8 cellular contexts compared by ENCODE assay signal in genomic region chr12:92030618-92031017, GRCh38.
DNase-seq lines count a peak whose midpoint lies in the region; ATAC-seq and TF ChIP-seq lines count a peak whose summit lies in the region.

No MANE protein-coding gene starts in this region.

- H3K9ac ChIP-seq in mesenchymal stem cell (ENCODE audit: low read length) = no peak overlapping the region

- no peak overlapping the region for H2AFZ ChIP-seq in mesenchymal stem cell (ENCODE audit: low read depth, low read length)

- H3K23ac ChIP-seq in mesenchymal stem cell (ENCODE audit: low read length in 2 of 2) = no peak overlapping the region

- no peak for TF ChIP-seq POLR2A in adrenal gland (IDR thresholded peaks at IDR 0.05)

- TF ChIP-seq CTCF in LNCaP clone FGC (IDR thresholded peaks at IDR 0.05; ENCODE audit: control insufficient read depth, extremely low read depth, insufficient read depth) = no peak
- TF ChIP-seq CTCF in adrenal gland (IDR thresholded peaks at IDR 0.05) = no peak
- no peak for TF ChIP-seq CTCF in upper lobe of right lung (IDR thresholded peaks at IDR 0.05)

- no peak overlapping the region for H3K4me3 ChIP-seq in LNCaP clone FGC (ENCODE audit: low read depth, low read length)
- no peak overlapping the region for H3K4me3 ChIP-seq in adrenal gland
- H3K4me3 ChIP-seq in mesenchymal stem cell (ENCODE audit: insufficient read depth in 1 of 2, low read depth in 1 of 2, low read length in 2 of 2) = no peak overlapping the region
- H3K4me3 ChIP-seq in upper lobe of right lung = no peak overlapping the region

- no peak overlapping the region for H3K14ac ChIP-seq in mesenchymal stem cell (ENCODE audit: low read length in 2 of 2)

- H3K79me1 ChIP-seq in mesenchymal stem cell (replicated peaks; ENCODE audit: low read length, poor library complexity, severe bottlenecking) = no peaks in the 10 kb centered on the region

- 28 to 39% (median 35%) methylated on average over 3 of the region's 3 CpGs for WGBS in adrenal gland, 4 donors
- WGBS in mesenchymal stem cell = 25% methylated on average over 2 of the region's 3 CpGs

- no peak overlapping the region for H4K91ac ChIP-seq in mesenchymal stem cell (ENCODE audit: low read length)

- H3K4me1 ChIP-seq in adrenal gland (replicated peaks in 1 of 2) (peaks cover 23 to 30% of the 10 kb centered on the region in 2 donors), mesenchymal stem cell (ENCODE audit: control insufficient read depth, insufficient read depth, low read depth, low read length) (peaks cover 2% of the 10 kb centered on the region), upper lobe of right lung (peaks cover 43% of the 10 kb centered on the region)

- H4K8ac ChIP-seq in mesenchymal stem cell (ENCODE audit: low read length) = no peak overlapping the region

- no peaks in the 10 kb centered on the region for H3K36me3 ChIP-seq in adrenal gland (replicated peaks in 1 of 2)
- H3K36me3 ChIP-seq in mesenchymal stem cell (ENCODE audit: control insufficient read depth in 1 of 2, insufficient read depth in 2 of 2, low read depth in 1 of 2, low read length in 2 of 2) = no peaks in the 10 kb centered on the region
- H3K36me3 ChIP-seq in upper lobe of right lung = no peaks in the 10 kb centered on the region

- peak overlapping the region in 1 of 2 experiments; percentile 16 for H3K18ac ChIP-seq in mesenchymal stem cell (ENCODE audit: low read depth in 1 of 2, low read length in 2 of 2)

- peak; percentile 47 for DNase-seq in DMS53 (lab: John Stamatoyannopoulos, UW)
- DNase-seq in LNCaP clone FGC (ENCODE audit: low read depth) = peak; percentile 58
- DNase-seq in adrenal gland = peak in 6 of 7 donors; percentile 9 to 80 (median 30)
- DNase-seq in mesenchymal stem cell = peak; percentile 46
- no peak for DNase-seq in upper lobe of right lung
- no peak for DNase-seq in NCI-H774 (lab: John Stamatoyannopoulos, UW)
- no peak for DNase-seq in SIG-M5 (lab: John Stamatoyannopoulos, UW)

- H2BK12ac ChIP-seq in mesenchymal stem cell (ENCODE audit: low read length in 2 of 2) = no peak overlapping the region

- H3K27me3 ChIP-seq in adrenal gland = no peaks in the 10 kb centered on the region
- no peaks in the 10 kb centered on the region for H3K27me3 ChIP-seq in mesenchymal stem cell (ENCODE audit: control insufficient read depth in 1 of 2, insufficient read depth in 1 of 2, low read length in 2 of 2)
- H3K27me3 ChIP-seq in upper lobe of right lung = no peaks in the 10 kb centered on the region

- H3K9me3 ChIP-seq in adrenal gland (replicated peaks in 1 of 3) (no peaks in the 10 kb centered on the region), mesenchymal stem cell (ENCODE audit: control insufficient read depth, low read length) (no peaks in the 10 kb centered on the region), upper lobe of right lung (no peaks in the 10 kb centered on the region)

- no peak overlapping the region for H2BK15ac ChIP-seq in mesenchymal stem cell (ENCODE audit: low read depth, poor library complexity, severe bottlenecking)

- ATAC-seq in GM21423 (IDR thresholded peaks at IDR 0.05; ENCODE audit: unreplicated experiment) (peak; percentile 71), upper lobe of right lung (peak; percentile 91)

- peak overlapping the region in 3 of 5 donors; percentile 11 to 44 (median 32) for H3K27ac ChIP-seq in adrenal gland
- no peak overlapping the region for H3K27ac ChIP-seq in mesenchymal stem cell (ENCODE audit: low read length, poor library complexity, severe bottlenecking)
- H3K27ac ChIP-seq in upper lobe of right lung = peak overlapping the region; percentile 78

- intact Hi-C loops in adrenal gland (cut with DNase I) = no loop called here
- intact Hi-C loops in upper lobe of right lung (cut with DNase I) = no loop called here

- H2AK5ac ChIP-seq in mesenchymal stem cell (ENCODE audit: low read length, severe bottlenecking) = no peak overlapping the region

- no peak overlapping the region for H2BK5ac ChIP-seq in mesenchymal stem cell (ENCODE audit: low read depth, low read length, poor library complexity, severe bottlenecking)

- no peak overlapping the region for H3K4ac ChIP-seq in mesenchymal stem cell (ENCODE audit: low read depth in 1 of 2, low read length in 2 of 2)

- no peak overlapping the region for H2BK120ac ChIP-seq in mesenchymal stem cell (ENCODE audit: low read depth, low read length)

- no peak overlapping the region for H3K4me2 ChIP-seq in mesenchymal stem cell (ENCODE audit: low read length, poor library complexity, severe bottlenecking)

Comparison
In these comparisons a context has a peak if more than half of its experiments do, and no peak if none do; other contexts are left out.
1. DNase-seq: peak in DMS53 (single experiment), LNCaP clone FGC (single experiment), adrenal gland (6 of 7) and mesenchymal stem cell (single experiment); none in upper lobe of right lung (single experiment), NCI-H774 (single experiment) and SIG-M5 (single experiment).